Comparison of ENCODE assay signal across 8 cellular contexts in genomic region chr18:37778417-37779165, GRCh38.
DNase-seq lines count a peak whose midpoint lies in the region; ATAC-seq and TF ChIP-seq lines count a peak whose summit lies in the region.

No MANE protein-coding gene starts in this region.

- H3K9me3 ChIP-seq in Karpas-422 (ENCODE audit: low read length), result peaks cover 5% of the 10 kb centered on the region
- no peaks in the 10 kb centered on the region for H3K9me3 ChIP-seq in CD4-positive, alpha-beta memory T cell (ENCODE audit: control insufficient read depth in 1 of 2, low read length in 2 of 2)

- ATAC-seq in GM21619 (IDR thresholded peaks at IDR 0.05; ENCODE audit: unreplicated experiment), result peak; percentile 77

- H3K4me3 Mint-ChIP-seq in mesothelial cell of epicardium, result no peak overlapping the region
- no peak overlapping the region for H3K4me3 Mint-ChIP-seq in type B pancreatic cell
- H3K4me3 Mint-ChIP-seq in CD4-positive, alpha-beta memory T cell, result no peak overlapping the region

- in situ Hi-C loops in SK-MEL-5 (cut with HindIII; ENCODE audit: low pct_unique_long_range_greater_than_20kb, low sequenced_read_pairs), result no loop called here

- TF ChIP-seq CTCF in GM06990 (IDR thresholded peaks at IDR 0.05; ENCODE audit: insufficient read depth, low read length, poor library complexity, severe bottlenecking) (peak; percentile 77), mesothelial cell of epicardium (IDR thresholded peaks at IDR 0.05; ENCODE audit: unreplicated experiment) (peak; percentile 94), type B pancreatic cell (conservative IDR thresholded peaks at IDR 0.05) (peak; percentile 95)

- H3K9me2 ChIP-seq in Karpas-422 (replicated peaks; ENCODE audit: insufficient read depth, low read length), result no peaks in the 10 kb centered on the region

- H3K4me3 ChIP-seq in GM06990 (replicated peaks; ENCODE audit: low read depth, low read length), result no peak overlapping the region
- H3K4me3 ChIP-seq in Karpas-422 (ENCODE audit: low read length), result no peak overlapping the region
- no peak overlapping the region for H3K4me3 ChIP-seq in CD4-positive, alpha-beta memory T cell (ENCODE audit: low read length in 2 of 2)

- H3K27ac Mint-ChIP-seq in mesothelial cell of epicardium (no peak overlapping the region), type B pancreatic cell (no peak overlapping the region)
- H3K27ac Mint-ChIP-seq in CD4-positive, alpha-beta memory T cell, result no peak overlapping the region

- H3K79me2 ChIP-seq in Karpas-422 (ENCODE audit: low read length), result no peaks in the 10 kb centered on the region

- H3K9me3 Mint-ChIP-seq in mesothelial cell of epicardium, result no peaks in the 10 kb centered on the region
- no peaks in the 10 kb centered on the region for H3K9me3 Mint-ChIP-seq in type B pancreatic cell
- peaks cover 0 to 6% (median 1%) of the 10 kb centered on the region in 8 donors for H3K9me3 Mint-ChIP-seq in CD4-positive, alpha-beta memory T cell

- intact Hi-C loops in CD4-positive, alpha-beta memory T cell (cut with micrococcal nuclease), result no loop called here

- CTCF ChIA-PET in CD4-positive, alpha-beta memory T cell (lab: Charles Lee; ENCODE audit: partially characterized antibody), result no interaction called here

- H3K27me3 ChIP-seq in GM06990 (replicated peaks; ENCODE audit: control insufficient read depth, insufficient read depth, low read length), result no peaks in the 10 kb centered on the region
- H3K27me3 ChIP-seq in Karpas-422 (ENCODE audit: low read length), result no peaks in the 10 kb centered on the region
- H3K27me3 ChIP-seq in CD4-positive, alpha-beta memory T cell (ENCODE audit: insufficient read depth, low read length), result no peaks in the 10 kb centered on the region

- POLR2A ChIA-PET in CD4-positive, alpha-beta memory T cell (lab: Charles Lee; ENCODE audit: partially characterized antibody), result no interaction called here

- H3K36me3 Mint-ChIP-seq in mesothelial cell of epicardium (no peaks in the 10 kb centered on the region), type B pancreatic cell (no peaks in the 10 kb centered on the region)
- no peaks in the 10 kb centered on the region for H3K36me3 Mint-ChIP-seq in CD4-positive, alpha-beta memory T cell

- H3K9ac ChIP-seq in Karpas-422 (ENCODE audit: low read length), result no peak overlapping the region

- H3K4me1 Mint-ChIP-seq in mesothelial cell of epicardium, result no peaks in the 10 kb centered on the region
- H3K4me1 Mint-ChIP-seq in type B pancreatic cell (ENCODE audit: unreplicated experiment), result no peaks in the 10 kb centered on the region
- no peaks in the 10 kb centered on the region for H3K4me1 Mint-ChIP-seq in CD4-positive, alpha-beta memory T cell

- H3K4me1 ChIP-seq in Karpas-422 (ENCODE audit: low read length), result no peaks in the 10 kb centered on the region
- H3K4me1 ChIP-seq in CD4-positive, alpha-beta memory T cell (ENCODE audit: insufficient read depth, low read length), result no peaks in the 10 kb centered on the region

- H4K20me1 ChIP-seq in Karpas-422 (ENCODE audit: insufficient read depth, low read depth, low read length), result no peaks in the 10 kb centered on the region

- DNase-seq in GM06990 (ENCODE audit: extremely low read depth, insufficient read length) (peak; percentile 6), Karpas-422 (peak; percentile 78), SK-MEL-5 (ENCODE audit: low read depth, low spot score) (peak; percentile 62), dermis microvascular lymphatic vessel endothelial cell (ENCODE audit: low read depth in 2 of 2) (peak; percentile 0 to 28), mesothelial cell of epicardium (ENCODE audit: low spot score in 2 of 2, unreplicated experiment in 2 of 2) (peak; percentile 59 to 89), type B pancreatic cell (ENCODE audit: extremely low spot score, unreplicated experiment) (peak; percentile 89)
- no peak for DNase-seq in CD4-positive, alpha-beta memory T cell

- H3K27me3 Mint-ChIP-seq in mesothelial cell of epicardium (ENCODE audit: low read depth) (peaks cover 22% of the 10 kb centered on the region), type B pancreatic cell (peaks cover 8% of the 10 kb centered on the region)
- H3K27me3 Mint-ChIP-seq in CD4-positive, alpha-beta memory T cell, result peaks cover 0 to 1% of the 10 kb centered on the region in 2 donors

- H3K36me3 ChIP-seq in GM06990 (ENCODE audit: control insufficient read depth, insufficient read depth, low read length) (no peaks in the 10 kb centered on the region), Karpas-422 (ENCODE audit: insufficient read depth, low read length) (no peaks in the 10 kb centered on the region)
- H3K36me3 ChIP-seq in CD4-positive, alpha-beta memory T cell (ENCODE audit: insufficient read depth, low read length), result no peaks in the 10 kb centered on the region

- no peak overlapping the region for H3K27ac ChIP-seq in Karpas-422 (ENCODE audit: low read length)
- H3K27ac ChIP-seq in CD4-positive, alpha-beta memory T cell (ENCODE audit: low read depth, low read length), result no peak overlapping the region

- no peak overlapping the region for H3K4me2 ChIP-seq in Karpas-422 (ENCODE audit: low read depth, low read length, poor library complexity, severe bottlenecking)

- no peak overlapping the region for H2AFZ ChIP-seq in Karpas-422 (ENCODE audit: low read length)

Comparison
In these comparisons a context has a peak if more than half of its experiments do, and no peak if none do; other contexts are left out.
1. DNase-seq: peak in GM06990 (single experiment), Karpas-422 (single experiment), SK-MEL-5 (single experiment), dermis microvascular lymphatic vessel endothelial cell (2 of 2), mesothelial cell of epicardium (2 of 2) and type B pancreatic cell (single experiment); none in CD4-positive, alpha-beta memory T cell (0 of 5).
2. Peak in every context shown above with its lines, with median percentiles within 50 percentile points of each other: CTCF ChIP-seq.